10 cellular contexts compared by ENCODE assay signal in the genomic region with DNA sequence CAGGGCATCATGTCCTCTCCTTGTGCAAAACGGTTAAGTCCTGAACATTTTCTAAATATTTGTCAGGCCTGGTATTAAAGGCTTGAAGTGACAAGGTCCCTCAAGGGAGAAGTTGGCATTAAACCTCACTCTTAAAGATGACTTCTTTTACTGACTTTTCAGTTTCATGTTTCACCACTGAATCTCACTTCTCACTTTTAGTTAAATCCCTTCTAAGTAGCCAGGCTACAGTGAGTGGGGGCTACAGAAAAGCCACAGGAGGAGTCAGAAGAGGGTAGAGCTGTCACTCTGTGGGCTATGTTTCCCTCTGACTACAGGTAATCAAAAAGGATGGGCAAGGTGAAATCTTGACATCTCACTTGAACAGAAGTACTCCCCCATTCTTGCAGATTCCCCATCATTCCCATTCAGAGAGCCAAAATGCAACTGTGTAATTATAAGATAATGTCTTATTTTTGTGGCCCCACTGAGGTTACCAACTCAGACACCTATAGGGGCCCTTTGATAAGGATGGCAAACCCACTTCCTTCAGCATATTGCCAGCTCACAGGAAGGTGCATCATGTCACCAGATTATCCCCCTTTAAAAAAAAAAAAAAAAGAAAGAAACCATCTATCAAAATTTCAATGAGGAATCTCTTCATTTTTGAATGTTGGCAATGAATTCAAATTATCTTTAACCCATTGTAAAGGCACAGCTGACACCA.
DNase-seq lines count a peak whose midpoint lies in the region; ATAC-seq and TF ChIP-seq lines count a peak whose summit lies in the region.
"Had no signal": no experiment of that assay in that cellular context is flagged by ENCODE, and none has a peak within 500 bp of the region (broad histone marks: within the 10 kb centered on the region; RNA-seq: fewer than 3 reads in every experiment).

No MANE protein-coding gene starts in this region.

- peak; percentile 80 to 83 for ATAC-seq in activated CD4-positive, CD25-positive, alpha-beta regulatory T cell treated with anti-CD3 and anti-CD28 coated beads, Interleukin-2, amount 50 U/mL, for 24 hours
- ATAC-seq in GM21723 (IDR thresholded peaks at IDR 0.05; ENCODE audit: unreplicated experiment) (peak; percentile 96), HG03565 (IDR thresholded peaks at IDR 0.05; ENCODE audit: unreplicated experiment) (peak; percentile 96), body of pancreas (no peak)
- peak; percentile 44 for ATAC-seq in naive thymus-derived CD4-positive, alpha-beta T cell
- ATAC-seq: GM23338 had no signal

- peaks cover 0 to 26% (median 1%) of the 10 kb centered on the region in 11 donors for H3K9me3 Mint-ChIP-seq in naive thymus-derived CD4-positive, alpha-beta T cell
- H3K9me3 Mint-ChIP-seq in Calu3 (ENCODE audit: low read depth, unreplicated experiment) = peaks cover 6% of the 10 kb centered on the region
- H3K9me3 Mint-ChIP-seq: GM23338 had no signal

- H3K4me3 ChIP-seq in naive thymus-derived CD4-positive, alpha-beta T cell (ENCODE audit: low read length) = no peak overlapping the region
- H3K4me3 ChIP-seq in SJCRH30 = no peak overlapping the region
- H3K4me3 ChIP-seq in body of pancreas = no peak overlapping the region
- H3K4me3 ChIP-seq: GM23338, neural progenitor cell had no signal

- peak overlapping the region in 6 of 10 donors; percentile 5 to 39 (median 26) for H3K4me3 Mint-ChIP-seq in naive thymus-derived CD4-positive, alpha-beta T cell
- no peak overlapping the region for H3K4me3 Mint-ChIP-seq in Calu3 (ENCODE audit: low read depth, unreplicated experiment)
- H3K4me3 Mint-ChIP-seq: GM23338, neural progenitor cell had no signal

- POLR2A ChIA-PET in naive thymus-derived CD4-positive, alpha-beta T cell (lab: Charles Lee) = interaction anchor here (0.7 kb wide), 1 partner anchor 522 kb away, joined by 3 read pairs; no protein-coding TSS in a partner anchor

- peaks cover 11 to 30% of the 10 kb centered on the region in 2 donors for H3K4me1 ChIP-seq in naive thymus-derived CD4-positive, alpha-beta T cell (ENCODE audit: control insufficient read depth in 2 of 2, insufficient read depth in 2 of 2, low read length in 2 of 2)
- no peaks in the 10 kb centered on the region for H3K4me1 ChIP-seq in SJCRH30
- H3K4me1 ChIP-seq in body of pancreas = no peaks in the 10 kb centered on the region
- H3K4me1 ChIP-seq: neural progenitor cell had no signal

- WGBS in body of pancreas, 2 donors = 38 to 70% methylated on average over 1 of the region's 1 CpG

- H3K36me3 Mint-ChIP-seq in naive thymus-derived CD4-positive, alpha-beta T cell = peaks cover 9 to 73% (median 63%) of the 10 kb centered on the region in 5 donors
- H3K36me3 Mint-ChIP-seq in Calu3 (ENCODE audit: insufficient read depth, unreplicated experiment) = no peaks in the 10 kb centered on the region
- H3K36me3 Mint-ChIP-seq: neural progenitor cell had no signal

- no TSS peak for BruUV-seq in Calu3 (replicated peaks; lab: Mats Ljungman, UMichigan)

- CTCF ChIA-PET in naive thymus-derived CD4-positive, alpha-beta T cell (lab: Charles Lee) = no interaction called here
- CTCF ChIA-PET in Calu3 (lab: Charles Lee) = no interaction called here

- H3K27ac ChIP-seq in naive thymus-derived CD4-positive, alpha-beta T cell (ENCODE audit: low read depth, low read length) = no peak overlapping the region
- no peak overlapping the region for H3K27ac ChIP-seq in SJCRH30
- no peak overlapping the region for H3K27ac ChIP-seq in body of pancreas
- H3K27ac ChIP-seq: neural progenitor cell had no signal

- no peak for TF ChIP-seq POLR2A in body of pancreas (IDR thresholded peaks at IDR 0.05)

- H3K4me1 Mint-ChIP-seq in naive thymus-derived CD4-positive, alpha-beta T cell = peaks cover 15 to 87% (median 78%) of the 10 kb centered on the region in 7 donors
- H3K4me1 Mint-ChIP-seq in Calu3 (ENCODE audit: low read depth, unreplicated experiment) = no peaks in the 10 kb centered on the region
- H3K4me1 Mint-ChIP-seq: GM23338, neural progenitor cell had no signal

- intact Hi-C loops in naive thymus-derived CD4-positive, alpha-beta T cell (cut with micrococcal nuclease) = loop anchor here in 1 of 2 donors (2.0 kb wide), 1 partner anchor 15 kb away; no protein-coding TSS in a partner anchor
- intact Hi-C loops in body of pancreas (cut with DNase I) = no loop called here
- intact Hi-C loops in Calu3 (cut with micrococcal nuclease; ENCODE audit: unreplicated experiment) = no loop called here

- H3K27me3 ChIP-seq in naive thymus-derived CD4-positive, alpha-beta T cell (ENCODE audit: control insufficient read depth in 2 of 2, insufficient read depth in 2 of 2, low read length in 2 of 2) = no peaks in the 10 kb centered on the region
- H3K27me3 ChIP-seq in SJCRH30 = no peaks in the 10 kb centered on the region
- H3K27me3 ChIP-seq in body of pancreas = no peaks in the 10 kb centered on the region
- H3K27me3 ChIP-seq: neural progenitor cell had no signal

- DNase-seq in activated CD4-positive, CD25-positive, alpha-beta regulatory T cell (lab: John Stamatoyannopoulos, UW) = no peak
- peak in 5 of 9 donors; percentile 10 to 39 (median 31) for DNase-seq in naive thymus-derived CD4-positive, alpha-beta T cell
- DNase-seq in SJCRH30 (no peak), body of pancreas (no peak), Calu3 (no peak)

- peak overlapping the region in 4 of 9 donors; percentile 13 to 54 (median 30) for H3K27ac Mint-ChIP-seq in naive thymus-derived CD4-positive, alpha-beta T cell
- no peak overlapping the region for H3K27ac Mint-ChIP-seq in Calu3 (ENCODE audit: unreplicated experiment)
- H3K27ac Mint-ChIP-seq: GM23338, neural progenitor cell had no signal

- no peak for TF ChIP-seq CTCF in body of pancreas (IDR thresholded peaks at IDR 0.05)
- no peak for TF ChIP-seq CTCF in Calu3 (IDR thresholded peaks at IDR 0.05; ENCODE audit: unreplicated experiment)

- no peaks in the 10 kb centered on the region for H3K27me3 Mint-ChIP-seq in naive thymus-derived CD4-positive, alpha-beta T cell
- no peaks in the 10 kb centered on the region for H3K27me3 Mint-ChIP-seq in Calu3 (ENCODE audit: unreplicated experiment)

- H3K36me3 ChIP-seq in naive thymus-derived CD4-positive, alpha-beta T cell (ENCODE audit: control insufficient read depth in 2 of 3, insufficient read depth in 3 of 3, low read length in 3 of 3) = peaks cover 0 to 12% (median 0%) of the 10 kb centered on the region in 3 experiments
- H3K36me3 ChIP-seq in SJCRH30 (no peaks in the 10 kb centered on the region), body of pancreas (replicated peaks in 1 of 2; ENCODE audit: insufficient read depth in 1 of 2, low read depth in 2 of 2) (no peaks in the 10 kb centered on the region)
- H3K36me3 ChIP-seq: neural progenitor cell had no signal

- H3K9me3 ChIP-seq in naive thymus-derived CD4-positive, alpha-beta T cell (ENCODE audit: control insufficient read depth in 2 of 3, low read length in 3 of 3) = no peaks in the 10 kb centered on the region
- H3K9me3 ChIP-seq in SJCRH30 (replicated peaks) (no peaks in the 10 kb centered on the region), body of pancreas (no peaks in the 10 kb centered on the region)

Comparison
In these comparisons a context has a peak if more than half of its experiments do, and no peak if none do; other contexts are left out.
1. DNase-seq: peak in naive thymus-derived CD4-positive, alpha-beta T cell (5 of 9); none in activated CD4-positive, CD25-positive, alpha-beta regulatory T cell (0 of 4), SJCRH30 (0 of 2), body of pancreas (0 of 4) and Calu3 (single experiment).